Comparison of ENCODE assay signal across 21 cellular contexts in the genomic region with DNA sequence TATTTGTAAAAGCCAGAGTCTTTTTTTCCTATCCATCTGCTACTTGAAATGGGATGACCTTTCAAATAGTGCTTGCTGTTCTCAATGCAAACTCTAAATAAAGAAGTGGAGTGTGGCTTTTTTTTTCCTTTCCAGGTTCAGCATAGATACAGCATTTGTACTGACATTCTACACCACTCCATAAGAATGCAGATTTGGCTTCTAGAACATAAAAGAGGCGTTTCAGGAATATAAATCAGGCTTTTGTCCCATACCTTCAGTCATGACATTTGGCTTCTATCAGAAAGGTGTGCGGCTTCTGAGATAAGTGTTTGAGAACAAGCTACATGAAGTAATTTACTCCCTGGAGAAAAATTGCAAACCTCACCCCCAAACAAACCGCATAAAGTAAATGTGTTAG.
"Had no signal": no experiment of that assay in that cellular context is flagged by ENCODE, and none has a peak within 500 bp of the region (broad histone marks: within the 10 kb centered on the region; RNA-seq: fewer than 3 reads in every experiment).

No MANE protein-coding gene starts in this region.

- H3K4me1 ChIP-seq: ascending aorta, breast epithelium, gastrocnemius medialis, left ventricle myocardium inferior, prostate gland, right atrium auricular region, tibial artery had no signal

- H3K27ac Mint-ChIP-seq: activated naive CD4-positive, alpha-beta T cell treated with anti-CD3 and anti-CD28 coated beads, Interleukin-2, amount 50 U/mL, for 24 hours; activated T-cell treated with anti-CD3 and anti-CD28 coated beads, Interleukin-2, amount 50 U/mL, for 72 hours; nephron progenitor cell had no signal

- ATAC-seq: activated T-cell treated with anti-CD3 and anti-CD28 coated beads, Interleukin-2, amount 50 U/mL, for 72 hours; esophagus mucosa; gastrocnemius medialis; stimulated activated naive CD8-positive, alpha-beta T cell treated with anti-CD3 and anti-CD28 coated beads, Interleukin-15, Interleukin-2, amounts not matched to agents 100 U/mL and 50 U/mL, for 24 hours had no signal

- H3K9me3 ChIP-seq: ascending aorta, breast epithelium, gastrocnemius medialis, prostate gland, right atrium auricular region, tibial artery had no signal

- H3K36me3 ChIP-seq: ascending aorta, breast epithelium, gastrocnemius medialis, left ventricle myocardium inferior, prostate gland, right atrium auricular region, tibial artery had no signal

- H3K27me3 Mint-ChIP-seq: activated naive CD4-positive, alpha-beta T cell treated with anti-CD3 and anti-CD28 coated beads, Interleukin-2, amount 50 U/mL, for 24 hours had no signal

- H3K27me3 ChIP-seq: ascending aorta, breast epithelium, gastrocnemius medialis, right atrium auricular region, tibial artery had no signal

- DNase-seq: activated CD4-positive, alpha-beta T cell treated with anti-CD3 and anti-CD28 coated beads for 1 hour; activated CD4-positive, alpha-beta T cell treated with anti-CD3 and anti-CD28 coated beads, Interleukin-2, amount 50 U/mL, for 4 hours; activated gamma-delta T cell; activated T-cell treated with anti-CD3 and anti-CD28 coated beads, Interleukin-2, amount 50 U/mL, for 72 hours; effector CD8-positive, alpha-beta T cell; gastrocnemius medialis; head of caudate nucleus; left ventricle myocardium inferior; mammary epithelial cell; nephron progenitor cell; occipital lobe; stimulated activated CD4-positive, alpha-beta T cell treated with anti-CD3 and anti-CD28 coated beads, Interleukin-2, amount 100 ng/mL, for 24 hours; stimulated activated naive CD8-positive, alpha-beta T cell treated with anti-CD3 and anti-CD28 coated beads, Interleukin-15, Interleukin-2, amounts not matched to agents 100 U/mL and 50 U/mL, for 24 hours; substantia nigra; tibial artery had no signal

- H3K4me3 Mint-ChIP-seq: activated naive CD4-positive, alpha-beta T cell treated with anti-CD3 and anti-CD28 coated beads, Interleukin-2, amount 50 U/mL, for 24 hours; activated T-cell treated with anti-CD3 and anti-CD28 coated beads, Interleukin-2, amount 50 U/mL, for 72 hours; nephron progenitor cell had no signal

- H3K4me3 ChIP-seq: ascending aorta, breast epithelium, gastrocnemius medialis, left ventricle myocardium inferior, prostate gland, right atrium auricular region, tibial artery had no signal

- H3K9me3 Mint-ChIP-seq: activated T-cell treated with anti-CD3 and anti-CD28 coated beads, Interleukin-2, amount 50 U/mL, for 72 hours had no signal

- H3K27ac ChIP-seq: ascending aorta, breast epithelium, gastrocnemius medialis, left ventricle myocardium inferior, prostate gland, right atrium auricular region, tibial artery had no signal

- H3K4me1 Mint-ChIP-seq: activated naive CD4-positive, alpha-beta T cell treated with anti-CD3 and anti-CD28 coated beads, Interleukin-2, amount 50 U/mL, for 24 hours had no signal
